Comparison of ENCODE assay signal across 1 cellular context in the genomic region with DNA sequence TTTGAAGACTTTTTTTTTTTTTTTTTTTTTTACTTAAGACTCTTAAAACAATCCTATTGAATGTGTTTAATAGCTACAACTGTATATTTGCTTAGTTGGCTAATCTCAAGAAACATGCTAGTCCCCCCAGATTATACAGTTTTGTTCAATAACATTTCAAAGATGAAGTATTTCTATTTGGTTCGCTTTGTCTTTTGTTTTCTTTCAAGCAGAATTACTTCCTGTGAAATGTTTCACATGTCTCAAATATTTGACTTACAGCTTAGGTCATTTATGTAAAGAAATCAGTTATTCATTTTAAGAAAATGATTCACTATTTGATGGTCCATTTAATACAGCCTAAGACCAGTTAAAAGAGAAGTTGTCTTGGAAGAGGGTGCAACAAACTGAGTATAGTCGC.
TF ChIP-seq lines count a peak whose summit lies in the region.

No MANE protein-coding gene starts in this region.

TF ChIP-seq in HepG2, 621 proteins besides CTCF, POLR2A, EP300 and RAD21 (continued from another document and continues in another):
- TF ChIP-seq, protein P1, sequence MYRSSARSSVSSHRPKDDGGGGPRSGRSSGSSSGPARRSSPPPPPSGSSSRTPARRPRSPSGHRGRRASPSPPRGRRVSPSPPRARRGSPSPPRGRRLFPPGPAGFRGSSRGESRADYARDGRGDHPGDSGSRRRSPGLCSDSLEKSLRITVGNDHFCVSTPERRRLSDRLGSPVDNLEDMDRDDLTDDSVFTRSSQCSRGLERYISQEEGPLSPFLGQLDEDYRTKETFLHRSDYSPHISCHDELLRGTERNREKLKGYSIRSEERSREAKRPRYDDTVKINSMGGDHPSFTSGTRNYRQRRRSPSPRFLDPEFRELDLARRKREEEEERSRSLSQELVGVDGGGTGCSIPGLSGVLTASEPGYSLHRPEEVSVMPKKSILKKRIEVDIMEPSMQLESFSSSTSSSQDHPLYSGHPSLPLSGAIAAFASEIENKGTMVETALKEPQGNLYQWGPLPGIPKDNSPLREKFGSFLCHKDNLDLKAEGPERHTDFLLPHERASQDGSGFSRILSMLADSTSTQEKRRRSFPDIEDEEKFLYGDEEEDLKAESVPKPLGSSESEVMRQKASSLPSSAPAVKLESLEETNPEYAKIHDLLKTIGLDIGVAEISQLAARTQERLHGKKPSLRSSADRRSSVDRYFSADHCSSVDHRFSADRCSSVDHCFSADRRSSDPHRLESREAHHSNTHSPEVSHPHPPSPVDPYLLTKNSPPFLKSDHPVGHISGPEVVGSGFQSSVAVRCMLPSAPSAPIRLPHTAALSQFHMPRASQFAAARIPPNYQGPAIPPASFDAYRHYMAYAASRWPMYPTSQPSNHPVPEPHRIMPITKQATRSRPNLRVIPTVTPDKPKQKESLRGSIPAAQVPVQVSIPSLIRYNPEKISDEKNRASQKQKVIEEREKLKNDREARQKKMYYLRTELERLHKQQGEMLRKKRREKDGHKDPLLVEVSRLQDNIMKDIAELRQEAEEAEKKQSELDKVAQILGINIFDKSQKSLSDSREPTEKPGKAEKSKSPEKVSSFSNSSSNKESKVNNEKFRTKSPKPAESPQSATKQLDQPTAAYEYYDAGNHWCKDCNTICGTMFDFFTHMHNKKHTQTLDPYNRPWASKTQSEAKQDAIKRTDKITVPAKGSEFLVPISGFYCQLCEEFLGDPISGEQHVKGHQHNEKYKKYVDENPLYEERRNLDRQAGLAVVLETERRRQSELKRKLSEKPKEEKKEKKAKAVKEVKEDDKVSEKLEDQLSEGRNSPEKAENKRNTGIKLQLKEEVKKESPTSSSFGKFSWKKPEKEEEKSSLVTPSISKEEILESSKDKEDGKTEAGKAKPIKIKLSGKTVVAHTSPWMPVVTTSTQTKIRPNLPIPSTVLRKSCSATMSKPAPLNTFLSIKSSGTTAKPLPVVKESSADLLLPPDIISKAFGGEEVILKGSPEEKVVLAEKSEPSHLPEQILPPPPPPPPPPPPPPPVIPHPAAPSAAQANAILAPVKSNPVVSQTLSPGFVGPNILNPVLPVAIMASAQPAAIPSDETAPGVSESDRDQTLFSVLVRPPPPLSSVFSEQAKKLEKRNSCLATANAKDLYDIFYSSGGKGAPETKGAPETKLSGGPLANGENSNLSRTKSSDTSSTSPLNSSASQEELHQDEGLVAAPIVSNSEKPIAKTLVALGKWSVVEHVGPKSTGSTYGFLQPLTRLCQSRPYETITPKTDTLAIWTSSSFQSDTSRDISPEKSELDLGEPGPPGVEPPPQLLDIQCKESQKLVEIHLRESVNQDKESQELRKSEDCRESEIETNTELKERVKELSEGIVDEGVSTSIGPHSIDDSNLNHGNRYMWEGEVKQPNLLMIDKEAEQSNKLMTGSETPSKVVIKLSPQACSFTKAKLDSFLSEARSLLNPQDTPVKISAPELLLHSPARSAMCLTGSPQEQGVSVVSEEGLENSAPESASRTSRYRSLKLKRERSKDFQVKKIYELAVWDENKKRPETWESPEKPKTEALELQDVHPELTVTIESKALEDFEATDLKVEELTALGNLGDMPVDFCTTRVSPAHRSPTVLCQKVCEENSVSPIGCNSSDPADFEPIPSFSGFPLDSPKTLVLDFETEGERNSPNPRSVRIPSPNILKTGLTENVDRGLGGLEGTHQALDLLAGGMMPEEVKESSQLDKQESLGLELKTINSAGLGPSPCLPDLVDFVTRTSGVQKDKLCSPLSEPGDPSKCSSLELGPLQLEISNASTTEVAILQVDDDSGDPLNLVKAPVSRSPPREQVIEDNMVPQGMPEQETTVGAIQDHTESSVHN (CRISPR knock-in tag; IDR thresholded peaks at IDR 0.05) = no peak
- TF ChIP-seq, protein P2, sequence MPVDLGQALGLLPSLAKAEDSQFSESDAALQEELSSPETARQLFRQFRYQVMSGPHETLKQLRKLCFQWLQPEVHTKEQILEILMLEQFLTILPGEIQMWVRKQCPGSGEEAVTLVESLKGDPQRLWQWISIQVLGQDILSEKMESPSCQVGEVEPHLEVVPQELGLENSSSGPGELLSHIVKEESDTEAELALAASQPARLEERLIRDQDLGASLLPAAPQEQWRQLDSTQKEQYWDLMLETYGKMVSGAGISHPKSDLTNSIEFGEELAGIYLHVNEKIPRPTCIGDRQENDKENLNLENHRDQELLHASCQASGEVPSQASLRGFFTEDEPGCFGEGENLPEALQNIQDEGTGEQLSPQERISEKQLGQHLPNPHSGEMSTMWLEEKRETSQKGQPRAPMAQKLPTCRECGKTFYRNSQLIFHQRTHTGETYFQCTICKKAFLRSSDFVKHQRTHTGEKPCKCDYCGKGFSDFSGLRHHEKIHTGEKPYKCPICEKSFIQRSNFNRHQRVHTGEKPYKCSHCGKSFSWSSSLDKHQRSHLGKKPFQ (CRISPR knock-in tag; IDR thresholded peaks at IDR 0.05; ENCODE audit: insufficient replicate concordance) = no peak
- no peak for TF ChIP-seq RBAK (CRISPR knock-in tag; IDR thresholded peaks at IDR 0.05)
- TF ChIP-seq SOX13 (IDR thresholded peaks at IDR 0.05) = no peak
- TF ChIP-seq SOX13 (CRISPR knock-in tag; conservative IDR thresholded peaks at IDR 0.05 in 1 of 2, IDR thresholded peaks at IDR 0.05 in 1 of 2) = peak in 1 of 2 experiments; percentile 88; a peak in 2 of 4 replicates
- no peak for TF ChIP-seq ZNF484 (CRISPR knock-in tag; IDR thresholded peaks at IDR 0.05; ENCODE audit: borderline replicate concordance, low read depth)
- no peak for TF ChIP-seq ZNF775 (CRISPR knock-in tag; IDR thresholded peaks at IDR 0.05; ENCODE audit: borderline replicate concordance)
- peak; percentile 56; the same call in 1 of the 2 replicates for TF ChIP-seq NCOA2 (CRISPR knock-in tag; IDR thresholded peaks at IDR 0.05)
- TF ChIP-seq, protein P3, sequence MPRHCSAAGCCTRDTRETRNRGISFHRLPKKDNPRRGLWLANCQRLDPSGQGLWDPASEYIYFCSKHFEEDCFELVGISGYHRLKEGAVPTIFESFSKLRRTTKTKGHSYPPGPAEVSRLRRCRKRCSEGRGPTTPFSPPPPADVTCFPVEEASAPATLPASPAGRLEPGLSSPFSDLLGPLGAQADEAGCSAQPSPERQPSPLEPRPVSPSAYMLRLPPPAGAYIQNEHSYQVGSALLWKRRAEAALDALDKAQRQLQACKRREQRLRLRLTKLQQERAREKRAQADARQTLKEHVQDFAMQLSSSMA (CRISPR knock-in tag; IDR thresholded peaks at IDR 0.05) = no peak
- TF ChIP-seq, protein P4, sequence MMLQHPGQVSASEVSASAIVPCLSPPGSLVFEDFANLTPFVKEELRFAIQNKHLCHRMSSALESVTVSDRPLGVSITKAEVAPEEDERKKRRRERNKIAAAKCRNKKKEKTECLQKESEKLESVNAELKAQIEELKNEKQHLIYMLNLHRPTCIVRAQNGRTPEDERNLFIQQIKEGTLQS (CRISPR knock-in tag; IDR thresholded peaks at IDR 0.05) = no peak
- TF ChIP-seq SALL1 (CRISPR knock-in tag; IDR thresholded peaks at IDR 0.05) = no peak
- no peak for TF ChIP-seq REPIN1 (CRISPR knock-in tag; IDR thresholded peaks at IDR 0.05; ENCODE audit: borderline replicate concordance, low read depth)
- no peak for TF ChIP-seq ZNF780A (CRISPR knock-in tag; IDR thresholded peaks at IDR 0.05)
- TF ChIP-seq FOSL2 (CRISPR knock-in tag; IDR thresholded peaks at IDR 0.05) = 0 out of 2 replicates have a peak, but pooled peaks have one; percentile 11
- TF ChIP-seq CBX1 (IDR thresholded peaks at IDR 0.05; ENCODE audit: low read depth) = no peak
- TF ChIP-seq ZNF143 (CRISPR knock-in tag; IDR thresholded peaks at IDR 0.05) = no peak
- TF ChIP-seq HHEX (CRISPR knock-in tag; IDR thresholded peaks at IDR 0.05) = peak; percentile 56; the same call in 1 of the 2 replicates
- no peak for TF ChIP-seq NR2F2 (IDR thresholded peaks at IDR 0.05; ENCODE audit: borderline replicate concordance, low read depth)
- no peak for TF ChIP-seq CHCHD3 (CRISPR knock-in tag; IDR thresholded peaks at IDR 0.05)
- no peak for TF ChIP-seq KDM5B (CRISPR knock-in tag; IDR thresholded peaks at IDR 0.05; ENCODE audit: borderline replicate concordance)
- TF ChIP-seq, protein P5, sequence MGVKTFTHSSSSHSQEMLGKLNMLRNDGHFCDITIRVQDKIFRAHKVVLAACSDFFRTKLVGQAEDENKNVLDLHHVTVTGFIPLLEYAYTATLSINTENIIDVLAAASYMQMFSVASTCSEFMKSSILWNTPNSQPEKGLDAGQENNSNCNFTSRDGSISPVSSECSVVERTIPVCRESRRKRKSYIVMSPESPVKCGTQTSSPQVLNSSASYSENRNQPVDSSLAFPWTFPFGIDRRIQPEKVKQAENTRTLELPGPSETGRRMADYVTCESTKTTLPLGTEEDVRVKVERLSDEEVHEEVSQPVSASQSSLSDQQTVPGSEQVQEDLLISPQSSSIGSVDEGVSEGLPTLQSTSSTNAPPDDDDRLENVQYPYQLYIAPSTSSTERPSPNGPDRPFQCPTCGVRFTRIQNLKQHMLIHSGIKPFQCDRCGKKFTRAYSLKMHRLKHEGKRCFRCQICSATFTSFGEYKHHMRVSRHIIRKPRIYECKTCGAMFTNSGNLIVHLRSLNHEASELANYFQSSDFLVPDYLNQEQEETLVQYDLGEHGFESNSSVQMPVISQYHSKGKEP (CRISPR knock-in tag; IDR thresholded peaks at IDR 0.05) = no peak
- TF ChIP-seq DNMT3B (CRISPR knock-in tag; conservative IDR thresholded peaks at IDR 0.05) = no peak
- no peak for TF ChIP-seq ZSCAN12 (CRISPR knock-in tag; IDR thresholded peaks at IDR 0.05)
- TF ChIP-seq ZNF234 (CRISPR knock-in tag; conservative IDR thresholded peaks at IDR 0.05) = no peak
- no peak for TF ChIP-seq BRD4 (CRISPR knock-in tag; IDR thresholded peaks at IDR 0.05)
- TF ChIP-seq MAZ (IDR thresholded peaks at IDR 0.05; ENCODE audit: borderline replicate concordance, low read depth, low read length) = no peak
- no peak for TF ChIP-seq MAZ (CRISPR knock-in tag; IDR thresholded peaks at IDR 0.05; ENCODE audit: low read depth)
- no peak for TF ChIP-seq RBM22 (optimal IDR thresholded peaks at IDR 0.05; ENCODE audit: low read length)
- TF ChIP-seq SP2 (CRISPR knock-in tag; IDR thresholded peaks at IDR 0.05) = no peak
- peak; percentile 79 for TF ChIP-seq FOXA3 (CRISPR knock-in tag; IDR thresholded peaks at IDR 0.05)
- peak; percentile 56; the same call in 1 of the 2 replicates for TF ChIP-seq MAFF (IDR thresholded peaks at IDR 0.05; ENCODE audit: low read depth, low read length)
- TF ChIP-seq AGO2 (optimal IDR thresholded peaks at IDR 0.05; ENCODE audit: low read depth, low read length) = no peak
- TF ChIP-seq HMG20B (CRISPR knock-in tag; conservative IDR thresholded peaks at IDR 0.05) = no peak
- TF ChIP-seq ZNF296 (CRISPR knock-in tag; conservative IDR thresholded peaks at IDR 0.05) = no peak
- TF ChIP-seq ZNF607 (CRISPR knock-in tag; IDR thresholded peaks at IDR 0.05; ENCODE audit: borderline replicate concordance) = no peak
- no peak for TF ChIP-seq CHD4 (IDR thresholded peaks at IDR 0.05; ENCODE audit: borderline replicate concordance, low read length)
- TF ChIP-seq ZNF232 (CRISPR knock-in tag; IDR thresholded peaks at IDR 0.05; ENCODE audit: borderline replicate concordance) = no peak
- TF ChIP-seq, protein P6, sequence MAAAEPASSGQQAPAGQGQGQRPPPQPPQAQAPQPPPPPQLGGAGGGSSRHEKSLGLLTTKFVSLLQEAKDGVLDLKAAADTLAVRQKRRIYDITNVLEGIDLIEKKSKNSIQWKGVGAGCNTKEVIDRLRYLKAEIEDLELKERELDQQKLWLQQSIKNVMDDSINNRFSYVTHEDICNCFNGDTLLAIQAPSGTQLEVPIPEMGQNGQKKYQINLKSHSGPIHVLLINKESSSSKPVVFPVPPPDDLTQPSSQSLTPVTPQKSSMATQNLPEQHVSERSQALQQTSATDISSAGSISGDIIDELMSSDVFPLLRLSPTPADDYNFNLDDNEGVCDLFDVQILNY (CRISPR knock-in tag; conservative IDR thresholded peaks at IDR 0.05) = no peak
- no peak for TF ChIP-seq FOXK2 (IDR thresholded peaks at IDR 0.05)
- no peak for TF ChIP-seq ZMYM3 (CRISPR knock-in tag; IDR thresholded peaks at IDR 0.05)
- no peak for TF ChIP-seq ZNF430 (CRISPR knock-in tag; IDR thresholded peaks at IDR 0.05)
- TF ChIP-seq, protein P7, sequence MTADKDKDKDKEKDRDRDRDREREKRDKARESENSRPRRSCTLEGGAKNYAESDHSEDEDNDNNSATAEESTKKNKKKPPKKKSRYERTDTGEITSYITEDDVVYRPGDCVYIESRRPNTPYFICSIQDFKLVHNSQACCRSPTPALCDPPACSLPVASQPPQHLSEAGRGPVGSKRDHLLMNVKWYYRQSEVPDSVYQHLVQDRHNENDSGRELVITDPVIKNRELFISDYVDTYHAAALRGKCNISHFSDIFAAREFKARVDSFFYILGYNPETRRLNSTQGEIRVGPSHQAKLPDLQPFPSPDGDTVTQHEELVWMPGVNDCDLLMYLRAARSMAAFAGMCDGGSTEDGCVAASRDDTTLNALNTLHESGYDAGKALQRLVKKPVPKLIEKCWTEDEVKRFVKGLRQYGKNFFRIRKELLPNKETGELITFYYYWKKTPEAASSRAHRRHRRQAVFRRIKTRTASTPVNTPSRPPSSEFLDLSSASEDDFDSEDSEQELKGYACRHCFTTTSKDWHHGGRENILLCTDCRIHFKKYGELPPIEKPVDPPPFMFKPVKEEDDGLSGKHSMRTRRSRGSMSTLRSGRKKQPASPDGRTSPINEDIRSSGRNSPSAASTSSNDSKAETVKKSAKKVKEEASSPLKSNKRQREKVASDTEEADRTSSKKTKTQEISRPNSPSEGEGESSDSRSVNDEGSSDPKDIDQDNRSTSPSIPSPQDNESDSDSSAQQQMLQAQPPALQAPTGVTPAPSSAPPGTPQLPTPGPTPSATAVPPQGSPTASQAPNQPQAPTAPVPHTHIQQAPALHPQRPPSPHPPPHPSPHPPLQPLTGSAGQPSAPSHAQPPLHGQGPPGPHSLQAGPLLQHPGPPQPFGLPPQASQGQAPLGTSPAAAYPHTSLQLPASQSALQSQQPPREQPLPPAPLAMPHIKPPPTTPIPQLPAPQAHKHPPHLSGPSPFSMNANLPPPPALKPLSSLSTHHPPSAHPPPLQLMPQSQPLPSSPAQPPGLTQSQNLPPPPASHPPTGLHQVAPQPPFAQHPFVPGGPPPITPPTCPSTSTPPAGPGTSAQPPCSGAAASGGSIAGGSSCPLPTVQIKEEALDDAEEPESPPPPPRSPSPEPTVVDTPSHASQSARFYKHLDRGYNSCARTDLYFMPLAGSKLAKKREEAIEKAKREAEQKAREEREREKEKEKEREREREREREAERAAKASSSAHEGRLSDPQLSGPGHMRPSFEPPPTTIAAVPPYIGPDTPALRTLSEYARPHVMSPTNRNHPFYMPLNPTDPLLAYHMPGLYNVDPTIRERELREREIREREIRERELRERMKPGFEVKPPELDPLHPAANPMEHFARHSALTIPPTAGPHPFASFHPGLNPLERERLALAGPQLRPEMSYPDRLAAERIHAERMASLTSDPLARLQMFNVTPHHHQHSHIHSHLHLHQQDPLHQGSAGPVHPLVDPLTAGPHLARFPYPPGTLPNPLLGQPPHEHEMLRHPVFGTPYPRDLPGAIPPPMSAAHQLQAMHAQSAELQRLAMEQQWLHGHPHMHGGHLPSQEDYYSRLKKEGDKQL (CRISPR knock-in tag; IDR thresholded peaks at IDR 0.05; ENCODE audit: low read depth) = peak; percentile 56; the same call in 1 of the 2 replicates
- TF ChIP-seq ESRRA (CRISPR knock-in tag; IDR thresholded peaks at IDR 0.05; ENCODE audit: low read depth) = no peak
- TF ChIP-seq ZNF709 (CRISPR knock-in tag; IDR thresholded peaks at IDR 0.05) = no peak
- no peak for TF ChIP-seq LCORL (IDR thresholded peaks at IDR 0.05)
- TF ChIP-seq LCORL (CRISPR knock-in tag; IDR thresholded peaks at IDR 0.05) = no peak
